In genomic region chr3:116341916-116342315, GRCh38 we compare ENCODE assay signal across 1 cellular context.
TF ChIP-seq lines count a peak whose summit lies in the region.

No MANE protein-coding gene starts in this region.

TF ChIP-seq in WTC11, 78 proteins besides CTCF, POLR2A, EP300 and RAD21 (continued from another document):
- TF ChIP-seq JUN (CRISPR knock-in tag; IDR thresholded peaks at IDR 0.05) (no peak), GTF2I (CRISPR knock-in tag; conservative IDR thresholded peaks at IDR 0.05) (no peak), TEAD4 (CRISPR knock-in tag; IDR thresholded peaks at IDR 0.05) (no peak)
TF ChIP-seq in WTC11: peak in this region for 0.
